In genomic region chr1:63322248-63322943, GRCh38 we compare ENCODE assay signal across 8 cellular contexts. TPM values are rescaled to one million over a fixed set of nuclear protein-coding genes. Genes with fewer than 3 reads are reported as not detected.
DNase-seq lines count a peak whose midpoint lies in the region; ATAC-seq and TF ChIP-seq lines count a peak whose summit lies in the region.

FOXD3 (plus strand) TSS chr1:63322567; CDS start chr1:63323059, 492 bp downstream.

- peaks cover 98% of the 10 kb centered on the region for H3K27me3 ChIP-seq in hepatocyte
- H3K27me3 ChIP-seq in sigmoid colon: peaks cover 85 to 100% (median 100%) of the 10 kb centered on the region in 3 donors

- DNase-seq in NCI-H524 (lab: John Stamatoyannopoulos, UW) (peak; percentile 11 to 42), NCI-H524 treated with DMSO at 0.1 percent for 48 hours (lab: John Stamatoyannopoulos, UW) (no peak), HFF-Myc (ENCODE audit: extremely low read depth, low read depth) (no peak), NCI-H2196 treated with DMSO at 0.1 percent for 48 hours (lab: John Stamatoyannopoulos, UW; ENCODE audit: unreplicated experiment) (peak; percentile 63), hepatocyte (ENCODE audit: low spot score) (peak; percentile 74), sigmoid colon (peak; percentile 85)
- DNase-seq in activated naive CD8-positive, alpha-beta T cell treated with anti-CD3 and anti-CD28 coated beads for 36 hours: no peak

- no peak for ATAC-seq in HG03139 (IDR thresholded peaks at IDR 0.05; ENCODE audit: unreplicated experiment)

- peak within 1 kb of the TSS; percentile 45 for H2AFZ ChIP-seq in hepatocyte

- peak within 1 kb of the TSS; percentile 39 for H3K4me3 ChIP-seq in HFF-Myc (replicated peaks; ENCODE audit: low read depth, low read length)
- H3K4me3 ChIP-seq in hepatocyte: peak within 1 kb of the TSS; percentile 28
- H3K4me3 ChIP-seq in sigmoid colon: peak within 1 kb of the TSS; percentile 31 to 54 (median 46)

- peak within 1 kb of the TSS; percentile 96 for H3K4me2 ChIP-seq in hepatocyte

- TF ChIP-seq EP300 in sigmoid colon (IDR thresholded peaks at IDR 0.05): no peak

- H3K79me2 ChIP-seq in hepatocyte: no peaks in the 10 kb centered on the region

- WGBS in hepatocyte (ENCODE audit: low lambda C conversion rate, missing lambda C conversion rate): 1% methylated on average over 34 of the region's 78 CpGs
- WGBS in sigmoid colon, 2 donors: 1% methylated on average over 78 of the region's 78 CpGs

- H3K27ac Mint-ChIP-seq in activated naive CD8-positive, alpha-beta T cell treated with anti-CD3 and anti-CD28 coated beads for 36 hours: no peak within 1 kb of the TSS

- H3K4me1 ChIP-seq in hepatocyte (ENCODE audit: insufficient read depth) (peaks cover 20% of the 10 kb centered on the region), sigmoid colon (peaks cover 0 to 54% (median 35%) of the 10 kb centered on the region in 4 donors)

- peaks cover 17% of the 10 kb centered on the region for H3K36me3 Mint-ChIP-seq in activated naive CD8-positive, alpha-beta T cell treated with anti-CD3 and anti-CD28 coated beads for 36 hours

- peaks cover 14% of the 10 kb centered on the region for H3K9me3 Mint-ChIP-seq in activated naive CD8-positive, alpha-beta T cell treated with anti-CD3 and anti-CD28 coated beads for 36 hours

- H3K9me2 ChIP-seq in hepatocyte (replicated peaks; ENCODE audit: insufficient read depth): no peaks in the 10 kb centered on the region

- no peak for TF ChIP-seq POLR2A in sigmoid colon (IDR thresholded peaks at IDR 0.05)

- H3K9me3 ChIP-seq in hepatocyte (ENCODE audit: low read depth) (no peaks in the 10 kb centered on the region), sigmoid colon (peaks cover 0 to 7% (median 1%) of the 10 kb centered on the region in 4 donors)

- H4K20me1 ChIP-seq in hepatocyte (ENCODE audit: insufficient read depth, poor library complexity, severe bottlenecking): no peaks in the 10 kb centered on the region

- H3K36me3 ChIP-seq in hepatocyte (replicated peaks; ENCODE audit: insufficient read depth, low read depth): no peaks in the 10 kb centered on the region
- no peaks in the 10 kb centered on the region for H3K36me3 ChIP-seq in sigmoid colon

- H3K4me3 Mint-ChIP-seq in activated naive CD8-positive, alpha-beta T cell treated with anti-CD3 and anti-CD28 coated beads for 36 hours: peak within 1 kb of the TSS; percentile 75

- intact Hi-C loops in sigmoid colon (cut with DNase I): loop anchor here (2.0 to 10.0 kb wide), 3 partner anchors 44 to 478 kb away; partner anchors contain the start of gene ALG6

- H3K27ac ChIP-seq in hepatocyte (no peak within 1 kb of the TSS), sigmoid colon (peak within 1 kb of the TSS; percentile 36 to 59 (median 54))

- H3K4me1 Mint-ChIP-seq in activated naive CD8-positive, alpha-beta T cell treated with anti-CD3 and anti-CD28 coated beads for 36 hours: peaks cover 43% of the 10 kb centered on the region

- peaks cover 87% of the 10 kb centered on the region for H3K27me3 Mint-ChIP-seq in activated naive CD8-positive, alpha-beta T cell treated with anti-CD3 and anti-CD28 coated beads for 36 hours

- no peak for TF ChIP-seq CTCF in HFF-Myc (IDR thresholded peaks at IDR 0.05; ENCODE audit: low read depth, low read length, missing control alignments)
- no peak for TF ChIP-seq CTCF in hepatocyte (IDR thresholded peaks at IDR 0.05; ENCODE audit: poor library complexity)
- TF ChIP-seq CTCF in sigmoid colon (IDR thresholded peaks at IDR 0.05): no peak

RNA-seq across cellular contexts. Expression of gene FOXD3, which starts in this region (rescaled TPM):
- not detected for total RNA-seq in activated naive CD8-positive, alpha-beta T cell treated with anti-CD3 and anti-CD28 coated beads for 36 hours
- total RNA-seq in hepatocyte: not detected in 2 replicates
- not detected in 2 replicates for polyA plus RNA-seq in hepatocyte
- total RNA-seq in sigmoid colon: 1 to 10 TPM; 3.1 to 5.0 (median 4.1) TPM
- under 1 TPM in 1 of 3 donors, not detected in 2; 0.31 TPM for polyA plus RNA-seq in sigmoid colon

Comparison
In these comparisons a context has a peak if more than half of its experiments do, and no peak if none do; other contexts are left out.
1. DNase-seq: peak in NCI-H524 (2 of 2), NCI-H2196 treated with DMSO at 0.1 percent for 48 hours (single experiment) and sigmoid colon (single experiment); none in NCI-H524 treated with DMSO at 0.1 percent for 48 hours (single experiment), HFF-Myc (single experiment) and activated naive CD8-positive, alpha-beta T cell treated with anti-CD3 and anti-CD28 coated beads for 36 hours (single experiment).
2. Peak in DNase-seq, H3K4me3 ChIP-seq and H3K4me2 ChIP-seq in hepatocyte; RNA of the gene not detected or under 1 TPM.
3. Peak in every context shown above with its lines, with median percentiles within 50 percentile points of each other: H3K4me3 ChIP-seq.